ENCODE assay signal across 19 cellular contexts in the genomic region with DNA sequence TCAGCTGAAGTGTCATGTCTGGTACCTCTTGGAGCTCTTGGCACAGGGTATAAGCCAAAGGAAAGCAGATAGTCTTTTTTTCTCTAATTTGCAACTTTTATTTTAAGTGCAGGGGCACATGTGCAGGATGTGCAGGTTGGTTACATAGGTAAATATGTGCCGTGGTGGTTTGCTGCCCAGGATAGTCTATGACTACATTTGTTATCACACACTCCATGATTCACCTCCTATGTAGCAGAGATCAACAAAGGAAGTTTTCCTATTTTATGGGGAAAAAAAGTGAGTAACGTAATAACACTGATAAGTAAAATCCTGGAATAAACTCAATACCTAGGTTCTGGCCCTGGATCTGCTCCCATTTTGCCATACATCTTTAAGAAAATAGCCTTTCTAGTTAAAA.
DNase-seq lines count a peak whose midpoint lies in the region; ATAC-seq and TF ChIP-seq lines count a peak whose summit lies in the region.
"Had no signal": no experiment of that assay in that cellular context is flagged by ENCODE, and none has a peak within 500 bp of the region (broad histone marks: within the 10 kb centered on the region; RNA-seq: fewer than 3 reads in every experiment).

No MANE protein-coding gene starts in this region.

- H3K14ac ChIP-seq in trophoblast cell (ENCODE audit: low read length) = no peak overlapping the region

- H4K12ac ChIP-seq in trophoblast cell (ENCODE audit: low read depth, low read length) = no peak overlapping the region

- H3K27me3 Mint-ChIP-seq in neural progenitor cell (ENCODE audit: insufficient read depth, low read depth) = peaks cover 8% of the 10 kb centered on the region
- H3K27me3 Mint-ChIP-seq: CD4-positive, alpha-beta memory T cell had no signal

- peaks cover 42% of the 10 kb centered on the region for H3K4me1 ChIP-seq in Karpas-422 (ENCODE audit: low read length)
- H3K4me1 ChIP-seq in RWPE2 (ENCODE audit: insufficient read depth, poor library complexity, severe bottlenecking) = no peaks in the 10 kb centered on the region
- peaks cover 29% of the 10 kb centered on the region for H3K4me1 ChIP-seq in neural progenitor cell
- H3K4me1 ChIP-seq in trophoblast cell (ENCODE audit: control insufficient read depth in 1 of 2, insufficient read depth in 2 of 2, low read length in 2 of 2) = no peaks in the 10 kb centered on the region

- H3K27me3 ChIP-seq in Karpas-422 (ENCODE audit: low read length) = no peaks in the 10 kb centered on the region
- no peaks in the 10 kb centered on the region for H3K27me3 ChIP-seq in RWPE2 (ENCODE audit: insufficient read depth, poor library complexity, severe bottlenecking)
- H3K27me3 ChIP-seq in neural progenitor cell = no peaks in the 10 kb centered on the region
- no peaks in the 10 kb centered on the region for H3K27me3 ChIP-seq in trophoblast cell (ENCODE audit: insufficient read depth, low read length)
- H3K27me3 ChIP-seq: BLaER1 had no signal

- H3K36me3 Mint-ChIP-seq in neural progenitor cell = no peaks in the 10 kb centered on the region
- H3K36me3 Mint-ChIP-seq: CD14-positive monocyte; CD4-positive, alpha-beta memory T cell; IgD-negative memory B cell had no signal

- WGBS in trophoblast cell (ENCODE audit: extremely low coverage, insufficient coverage, insufficient read length) = no CpG with 5 or more reads among the region's 2 CpGs

- H2AK5ac ChIP-seq in trophoblast cell (ENCODE audit: low read length) = no peak overlapping the region

- no peak overlapping the region for H2BK12ac ChIP-seq in trophoblast cell (ENCODE audit: low read length)

- H3K9ac ChIP-seq in Karpas-422 (ENCODE audit: low read length) (no peak overlapping the region; the same call in 1 of the 2 replicates), neural progenitor cell (no peak overlapping the region), trophoblast cell (ENCODE audit: low read length) (no peak overlapping the region)
- H3K9ac ChIP-seq: BLaER1, GM23248 had no signal

- no peaks in the 10 kb centered on the region for H3K9me3 ChIP-seq in Karpas-422 (ENCODE audit: low read length)
- H3K9me3 ChIP-seq in RWPE2 (ENCODE audit: severe bottlenecking) = no peaks in the 10 kb centered on the region
- H3K9me3 ChIP-seq in neural progenitor cell (ENCODE audit: low read depth) = no peaks in the 10 kb centered on the region
- H3K9me3 ChIP-seq in trophoblast cell (ENCODE audit: insufficient read depth, low read depth, low read length) = no peaks in the 10 kb centered on the region

- no peaks in the 10 kb centered on the region for H3K9me2 ChIP-seq in Karpas-422 (replicated peaks; ENCODE audit: insufficient read depth, low read length)

- H3K79me2 ChIP-seq in Karpas-422 (ENCODE audit: low read length) (no peaks in the 10 kb centered on the region), neural progenitor cell (ENCODE audit: low read depth) (no peaks in the 10 kb centered on the region), trophoblast cell (ENCODE audit: control insufficient read depth, insufficient read depth, low read length, poor library complexity) (no peaks in the 10 kb centered on the region)

- peaks cover 7% of the 10 kb centered on the region for H3K9me3 Mint-ChIP-seq in neural progenitor cell

- peaks cover 6% of the 10 kb centered on the region for H3F3A ChIP-seq in neural progenitor cell (ENCODE audit: low read depth)

- DNase-seq in A172 (ENCODE audit: low spot score) (peak; percentile 41), Karpas-422 (no peak), RWPE2 (ENCODE audit: low spot score) (no peak), neural progenitor cell (ENCODE audit: low spot score) (no peak), RKO (ENCODE audit: low spot score) (no peak), OCI-M2 (lab: John Stamatoyannopoulos, UW; ENCODE audit: unreplicated experiment) (no peak), trophoblast cell (no peak)
- DNase-seq: CD4-positive, alpha-beta memory T cell; DMS79 treated with DMSO at 0.1 percent for 48 hours; EL; GM23248; HCEC 1CT had no signal

- no peaks in the 10 kb centered on the region for H3K36me3 ChIP-seq in Karpas-422 (ENCODE audit: insufficient read depth, low read length)
- no peaks in the 10 kb centered on the region for H3K36me3 ChIP-seq in RWPE2 (ENCODE audit: low read depth)
- H3K36me3 ChIP-seq in neural progenitor cell = no peaks in the 10 kb centered on the region
- H3K36me3 ChIP-seq in trophoblast cell (ENCODE audit: control insufficient read depth in 1 of 2, insufficient read depth in 2 of 2, low read length in 2 of 2) = no peaks in the 10 kb centered on the region
- H3K36me3 ChIP-seq: BLaER1 had no signal

- no peak overlapping the region for H4K8ac ChIP-seq in trophoblast cell (ENCODE audit: low read depth, low read length)

- H3K79me1 ChIP-seq in trophoblast cell (ENCODE audit: low read length) = no peaks in the 10 kb centered on the region

- no peak overlapping the region for H3K4ac ChIP-seq in trophoblast cell (ENCODE audit: low read depth, low read length)

- H4K91ac ChIP-seq in trophoblast cell (ENCODE audit: low read depth, low read length) = no peak overlapping the region

- H2BK5ac ChIP-seq in trophoblast cell (ENCODE audit: low read depth, low read length, poor library complexity) = no peak overlapping the region

- H3K23ac ChIP-seq in trophoblast cell (ENCODE audit: low read length) = no peak overlapping the region

- no peak overlapping the region for H3K27ac ChIP-seq in Karpas-422 (ENCODE audit: low read length)
- no peak overlapping the region for H3K27ac ChIP-seq in RWPE2 (ENCODE audit: poor library complexity, severe bottlenecking)
- no peak overlapping the region for H3K27ac ChIP-seq in neural progenitor cell
- H3K27ac ChIP-seq in trophoblast cell (ENCODE audit: low read depth, low read length) = no peak overlapping the region
- H3K27ac ChIP-seq: 22Rv1, BLaER1, GM23248, HL-60 had no signal

- H2BK120ac ChIP-seq in trophoblast cell (ENCODE audit: insufficient read depth, low read length, poor library complexity) = no peak overlapping the region

- H3K4me3 Mint-ChIP-seq in neural progenitor cell = no peak overlapping the region
- H3K4me3 Mint-ChIP-seq: CD14-positive monocyte; CD4-positive, alpha-beta memory T cell; IgD-negative memory B cell had no signal

- H4K20me1 ChIP-seq in Karpas-422 (ENCODE audit: insufficient read depth, low read depth, low read length) (no peaks in the 10 kb centered on the region), neural progenitor cell (ENCODE audit: low read depth) (no peaks in the 10 kb centered on the region)
- H4K20me1 ChIP-seq: BLaER1 had no signal

- H3K4me2 ChIP-seq in Karpas-422 (ENCODE audit: low read depth, low read length, poor library complexity, severe bottlenecking) (no peak overlapping the region), neural progenitor cell (peak overlapping the region; percentile 42), trophoblast cell (ENCODE audit: low read length) (no peak overlapping the region)
- H3K4me2 ChIP-seq: BLaER1 had no signal

- H2AFZ ChIP-seq in Karpas-422 (ENCODE audit: low read length) (0 out of 2 replicates have a peak overlapping the region, but pooled peaks have one; percentile 17), neural progenitor cell (replicated peaks) (no peak overlapping the region), trophoblast cell (ENCODE audit: insufficient read depth, low read length, poor library complexity) (no peak overlapping the region)
- H2AFZ ChIP-seq: GM23248 had no signal

- TF ChIP-seq CTCF in RWPE2 (IDR thresholded peaks at IDR 0.05; ENCODE audit: poor library complexity, severe bottlenecking) = no peak
- TF ChIP-seq CTCF in neural progenitor cell (IDR thresholded peaks at IDR 0.05) = no peak

- ATAC-seq in RWPE2 (ENCODE audit: low read depth) = peak; percentile 50; the same call in 1 of the 3 replicates
- ATAC-seq: GM12878, HepG2 had no signal

- H3K4me3 ChIP-seq in Karpas-422 (ENCODE audit: low read length) (no peak overlapping the region), RWPE2 (ENCODE audit: severe bottlenecking) (no peak overlapping the region), neural progenitor cell (no peak overlapping the region), trophoblast cell (ENCODE audit: low read depth, low read length) (no peak overlapping the region)
- H3K4me3 ChIP-seq: BLaER1, GM12878, GM23248 had no signal

- peaks cover 28% of the 10 kb centered on the region for H3K4me1 Mint-ChIP-seq in neural progenitor cell
- H3K4me1 Mint-ChIP-seq: CD14-positive monocyte; CD4-positive, alpha-beta memory T cell; IgD-negative memory B cell had no signal

- H3K27ac Mint-ChIP-seq in neural progenitor cell = no peak overlapping the region
- H3K27ac Mint-ChIP-seq: CD14-positive monocyte; CD4-positive, alpha-beta memory T cell; IgD-negative memory B cell had no signal

- H3K18ac ChIP-seq in trophoblast cell (ENCODE audit: low read length) = no peak overlapping the region
